ENCODE assay signal across 14 cellular contexts in genomic region chr16:2773188-2773968, GRCh38. TPM values are rescaled to one million over a fixed set of nuclear protein-coding genes. Genes with fewer than 3 reads are reported as not detected.
DNase-seq lines count a peak whose midpoint lies in the region; ATAC-seq and TF ChIP-seq lines count a peak whose summit lies in the region.
"Had no signal": no experiment of that assay in that cellular context is flagged by ENCODE, and none has a peak within 500 bp of the region (broad histone marks: within the 10 kb centered on the region; RNA-seq: fewer than 3 reads in every experiment).

No MANE protein-coding gene starts in this region.

- TF ChIP-seq CTCF in cardiac muscle cell (IDR thresholded peaks at IDR 0.05; ENCODE audit: low read depth, low read length): no peak
- no peak for TF ChIP-seq CTCF in heart left ventricle (IDR thresholded peaks at IDR 0.05)
- no peak for TF ChIP-seq CTCF in RWPE1 (conservative IDR thresholded peaks at IDR 0.05; ENCODE audit: low read depth)
- no peak for TF ChIP-seq CTCF in fibroblast of mammary gland (conservative IDR thresholded peaks at IDR 0.05; ENCODE audit: control insufficient read depth, insufficient read depth, low read depth, low read length)
- no peak for TF ChIP-seq CTCF in upper lobe of left lung (IDR thresholded peaks at IDR 0.05)

- no peak for ATAC-seq in heart left ventricle
- ATAC-seq in aorta (ENCODE audit: low FRiP score): no peak
- ATAC-seq in GM21360 (IDR thresholded peaks at IDR 0.05; ENCODE audit: unreplicated experiment): no peak
- no peak for ATAC-seq in upper lobe of left lung (ENCODE audit: low FRiP score in 2 of 2)

- no peak for TF ChIP-seq EP300 in upper lobe of left lung (IDR thresholded peaks at IDR 0.05)

- H3K27me3 ChIP-seq in cardiac muscle cell: no peaks in the 10 kb centered on the region
- no peaks in the 10 kb centered on the region for H3K27me3 ChIP-seq in heart left ventricle
- no peaks in the 10 kb centered on the region for H3K27me3 ChIP-seq in aorta (ENCODE audit: control insufficient read depth in 1 of 2, insufficient read depth in 2 of 2, low read length in 1 of 2)
- no peaks in the 10 kb centered on the region for H3K27me3 ChIP-seq in upper lobe of left lung
- H3K27me3 ChIP-seq: dorsolateral prefrontal cortex had no signal

- peaks cover 49% of the 10 kb centered on the region for H3K36me3 ChIP-seq in cardiac muscle cell
- peaks cover 2 to 71% (median 68%) of the 10 kb centered on the region in 9 donors for H3K36me3 ChIP-seq in heart left ventricle
- H3K36me3 ChIP-seq in aorta (ENCODE audit: control insufficient read depth in 1 of 2, insufficient read depth in 2 of 2, low read length in 1 of 2): peaks cover 0 to 19% of the 10 kb centered on the region in 2 donors
- peaks cover 32 to 71% (median 50%) of the 10 kb centered on the region in 4 donors for H3K36me3 ChIP-seq in upper lobe of left lung

- POLR2A ChIA-PET in RWPE1 (lab: Yijun Ruan, JAX; ENCODE audit: low non-redundant PET): no interaction called here

- no peak overlapping the region for H3K4me3 ChIP-seq in cardiac muscle cell
- H3K4me3 ChIP-seq in heart left ventricle: no peak overlapping the region
- H3K4me3 ChIP-seq in fibroblast of mammary gland (ENCODE audit: control insufficient read depth, low read depth, low read length): no peak overlapping the region
- H3K4me3 ChIP-seq in aorta (ENCODE audit: low read length in 2 of 2): no peak overlapping the region
- no peak overlapping the region for H3K4me3 ChIP-seq in upper lobe of left lung
- H3K4me3 ChIP-seq: dorsolateral prefrontal cortex, lung had no signal

- H3K9me3 ChIP-seq in cardiac muscle cell (ENCODE audit: low read depth) (no peaks in the 10 kb centered on the region), heart left ventricle (no peaks in the 10 kb centered on the region), aorta (ENCODE audit: control insufficient read depth, low read length) (no peaks in the 10 kb centered on the region), upper lobe of left lung (no peaks in the 10 kb centered on the region)

- intact Hi-C loops in heart left ventricle (cut with DNase I) (loop anchor here in 1 of 10 donors (10.0 kb wide), 1 partner anchor 141 kb away; the partner anchor contains the start of gene FLYWCH1), aorta (cut with DNase I) (no loop called here)

- 77 to 88% (median 85%) methylated on average over 12 of the region's 12 CpGs for WGBS in heart left ventricle, 4 donors
- WGBS in aorta, 2 donors: 74 to 78% methylated on average over 12 of the region's 12 CpGs
- 88% methylated on average over 7 to 12 of the region's 12 CpGs for WGBS in upper lobe of left lung, 2 donors

- no peak for DNase-seq in cardiac muscle cell (ENCODE audit: low read depth in 1 of 2, low spot score in 1 of 2)
- DNase-seq in heart left ventricle: no peak
- no peak for DNase-seq in RWPE1 (ENCODE audit: low spot score)
- DNase-seq in fibroblast of mammary gland (ENCODE audit: low read depth): peak; percentile 75
- DNase-seq in aorta: peak; percentile 18 to 28
- no peak for DNase-seq in NCI-H187 treated with DMSO at 0.1 percent for 48 hours (lab: John Stamatoyannopoulos, UW)
- DNase-seq in upper lobe of left lung: no peak
- DNase-seq: activated CD4-positive, alpha-beta T cell treated with anti-CD3 and anti-CD28 coated beads for 1 hour; activated naive CD4-positive, alpha-beta T cell; GF-D8 had no signal

- CTCF ChIA-PET in RWPE1 (lab: Yijun Ruan, JAX): interaction anchor here (0.6 kb wide), 2 partner anchors 66 to 222 kb away, joined by 3 to 4 read pairs; no protein-coding TSS in a partner anchor

- H3K4me1 ChIP-seq in cardiac muscle cell (ENCODE audit: low read depth) (peaks cover 2% of the 10 kb centered on the region), heart left ventricle (peaks cover 2 to 52% (median 23%) of the 10 kb centered on the region in 12 donors), aorta (ENCODE audit: control insufficient read depth in 1 of 2, insufficient read depth in 2 of 2, low read length in 2 of 2) (no peaks in the 10 kb centered on the region), upper lobe of left lung (peaks cover 16 to 40% (median 18%) of the 10 kb centered on the region in 4 donors)

- TF ChIP-seq POLR2A in heart left ventricle (IDR thresholded peaks at IDR 0.05) (no peak), upper lobe of left lung (IDR thresholded peaks at IDR 0.05) (no peak)

- H3K27ac ChIP-seq in cardiac muscle cell (peak overlapping the region; percentile 58), heart left ventricle (no peak overlapping the region), RWPE1 (peak overlapping the region; percentile 93), aorta (ENCODE audit: low read depth in 1 of 2, low read length in 2 of 2) (no peak overlapping the region), upper lobe of left lung (peak overlapping the region in 1 of 4 donors; percentile 24)

RNA-seq across cellular contexts. Expression of gene ELOB, which starts 3.7 kb away (rescaled TPM):
- total RNA-seq in cardiac muscle cell (180 and 435 TPM in 2 replicates), heart left ventricle (1,000 to 10,000 TPM in 1 of 9 donors, 100 to 1,000 TPM in 8; 213 to 1,067 (median 294) TPM), aorta (100 to 1,000 TPM; 146 to 174 TPM), upper lobe of left lung (100 to 1,000 TPM in 5 of 6 donors, 10 to 100 TPM in 1; 73.3 to 245 (median 145) TPM)
- polyA plus RNA-seq in cardiac muscle cell (606 and 614 TPM in 2 replicates), heart left ventricle (100 to 1,000 TPM; 462 to 926 TPM), aorta (100 to 1,000 TPM; 368 to 843 TPM)

RNA-seq across cellular contexts. Expression of gene PRSS33, which starts 14.0 kb away (rescaled TPM):
- total RNA-seq in cardiac muscle cell (not detected in 2 replicates), heart left ventricle (not detected), aorta (not detected), upper lobe of left lung (under 1 TPM in 2 of 6 donors, not detected in 4; 0.20 to 0.92 TPM)
- polyA plus RNA-seq in cardiac muscle cell (not detected in 2 replicates), heart left ventricle (not detected), aorta (under 1 TPM in 1 of 2 donors, not detected in 1; 0.08 TPM)

RNA-seq across cellular contexts. Expression of gene SRRM2, which starts 20.9 kb away (rescaled TPM):
- total RNA-seq in cardiac muscle cell: 131 and 321 TPM in 2 replicates
- 592 and 734 TPM in 2 replicates for polyA plus RNA-seq in cardiac muscle cell
- total RNA-seq in heart left ventricle: 100 to 1,000 TPM; 112 to 315 (median 233) TPM
- polyA plus RNA-seq in heart left ventricle: 100 to 1,000 TPM; 196 to 540 TPM
- total RNA-seq in aorta: 100 to 1,000 TPM; 552 to 716 TPM
- 100 to 1,000 TPM; 194 to 946 TPM for polyA plus RNA-seq in aorta
- 1,000 to 10,000 TPM in 2 of 6 donors, 100 to 1,000 TPM in 4; 317 to 3,815 (median 582) TPM for total RNA-seq in upper lobe of left lung

RNA-seq across cellular contexts. Expression of gene PRSS41, which starts 24.9 kb away (rescaled TPM):
- total RNA-seq in cardiac muscle cell (not detected in 2 replicates), heart left ventricle (not detected), aorta (not detected), upper lobe of left lung (under 1 TPM in 2 of 6 donors, not detected in 4; 0.57 to 0.78 TPM)
- polyA plus RNA-seq in cardiac muscle cell (not detected in 2 replicates), heart left ventricle (not detected), aorta (not detected)
- total RNA-seq: dorsolateral prefrontal cortex, lung, temporal lobe had no signal
- polyA plus RNA-seq: lung had no signal

RNA-seq across cellular contexts. Expression of gene PRSS21, which starts 43.7 kb away (rescaled TPM):
- total RNA-seq in cardiac muscle cell: not detected in 2 replicates
- polyA plus RNA-seq in cardiac muscle cell: not detected in 2 replicates
- not detected for total RNA-seq in heart left ventricle
- polyA plus RNA-seq in heart left ventricle: not detected
- total RNA-seq in aorta: not detected
- polyA plus RNA-seq in aorta: not detected
- total RNA-seq in upper lobe of left lung: 10 to 100 TPM in 3 of 6 donors, 1 to 10 TPM in 2, not detected in 1; 1.2 to 16.2 (median 14.5) TPM
- total RNA-seq: temporal lobe had no signal

Comparison
In these comparisons a context has a peak if more than half of its experiments do, and no peak if none do; other contexts are left out.
1. H3K27ac ChIP-seq: peak in cardiac muscle cell (single experiment) and RWPE1 (single experiment); none in heart left ventricle (0 of 12) and aorta (0 of 2).
2. DNase-seq: peak in fibroblast of mammary gland (single experiment) and aorta (2 of 2); none in cardiac muscle cell (0 of 2), heart left ventricle (0 of 5), RWPE1 (single experiment), NCI-H187 treated with DMSO at 0.1 percent for 48 hours (single experiment) and upper lobe of left lung (0 of 2).